ENCODE assay signal across 9 cellular contexts in genomic region chr16:57023541-57024249, GRCh38. TPM values are rescaled to one million over a fixed set of nuclear protein-coding genes. Genes with fewer than 3 reads are reported as not detected.
DNase-seq lines count a peak whose midpoint lies in the region; ATAC-seq and TF ChIP-seq lines count a peak whose summit lies in the region.
"Had no signal": no experiment of that assay in that cellular context is flagged by ENCODE, and none has a peak within 500 bp of the region (broad histone marks: within the 10 kb centered on the region; RNA-seq: fewer than 3 reads in every experiment).

No MANE protein-coding gene starts in this region.

- intact Hi-C loops in CD8-positive, alpha-beta T cell (cut with DNase I, micrococcal nuclease), result loop anchor here (1.0 to 2.0 kb wide), 4 partner anchors 9 to 18 kb away; no protein-coding TSS in a partner anchor

- H3K4me3 Mint-ChIP-seq in CD8-positive, alpha-beta T cell, result peak overlapping the region; percentile 67
- no peak overlapping the region for H3K4me3 Mint-ChIP-seq in activated naive CD8-positive, alpha-beta T cell treated with anti-CD3 and anti-CD28 coated beads, Interleukin-2, amount 50 U/mL, for 24 hours
- no peak overlapping the region for H3K4me3 Mint-ChIP-seq in chondrocyte (ENCODE audit: unreplicated experiment)

- peaks cover 93% of the 10 kb centered on the region for H3K4me1 ChIP-seq in CD8-positive, alpha-beta T cell (ENCODE audit: insufficient read depth, low read length)

- CTCF ChIA-PET in CD8-positive, alpha-beta T cell (lab: Charles Lee), result interaction anchor here (1.0 to 7.7 kb wide), 10 partner anchors 9 to 60 kb away, joined by 3 to 64 read pairs (median 6); partner anchors contain the start of gene CETP
- CTCF ChIA-PET in RWPE1 (lab: Yijun Ruan, JAX), result no interaction called here

- no peaks in the 10 kb centered on the region for H3K27me3 ChIP-seq in CD8-positive, alpha-beta T cell (ENCODE audit: insufficient read depth, low read length)

- peaks cover 38% of the 10 kb centered on the region for H3K36me3 ChIP-seq in CD8-positive, alpha-beta T cell (ENCODE audit: insufficient read depth, low read length)

- H3K4me1 Mint-ChIP-seq in CD8-positive, alpha-beta T cell (ENCODE audit: low read depth), result peaks cover 93% of the 10 kb centered on the region
- peaks cover 84% of the 10 kb centered on the region for H3K4me1 Mint-ChIP-seq in activated naive CD8-positive, alpha-beta T cell treated with anti-CD3 and anti-CD28 coated beads, Interleukin-2, amount 50 U/mL, for 24 hours
- H3K4me1 Mint-ChIP-seq in chondrocyte (ENCODE audit: low read depth), result no peaks in the 10 kb centered on the region

- H3K27ac ChIP-seq in CD8-positive, alpha-beta T cell (ENCODE audit: low read depth, low read length), result no peak overlapping the region
- H3K27ac ChIP-seq in RWPE1, result no peak overlapping the region

- peak; percentile 86 for ATAC-seq in CD8-positive, alpha-beta T cell
- peak; percentile 80 for ATAC-seq in activated naive CD8-positive, alpha-beta T cell treated with anti-CD3 and anti-CD28 coated beads, Interleukin-2, amount 50 U/mL, for 24 hours
- ATAC-seq: K562 had no signal

- TF ChIP-seq CTCF in CD8-positive, alpha-beta T cell (IDR thresholded peaks at IDR 0.05), result no peak
- TF ChIP-seq CTCF in chondrocyte (IDR thresholded peaks at IDR 0.05), result no peak
- no peak for TF ChIP-seq CTCF in RWPE1 (conservative IDR thresholded peaks at IDR 0.05; ENCODE audit: low read depth)

- H3K9me3 Mint-ChIP-seq in CD8-positive, alpha-beta T cell, result no peaks in the 10 kb centered on the region
- no peaks in the 10 kb centered on the region for H3K9me3 Mint-ChIP-seq in activated naive CD8-positive, alpha-beta T cell treated with anti-CD3 and anti-CD28 coated beads, Interleukin-2, amount 50 U/mL, for 24 hours
- no peaks in the 10 kb centered on the region for H3K9me3 Mint-ChIP-seq in chondrocyte (ENCODE audit: low read depth)

- peak overlapping the region; percentile 34 for H3K4me3 ChIP-seq in CD8-positive, alpha-beta T cell (ENCODE audit: low read depth, low read length)
- H3K4me3 ChIP-seq: K562 had no signal

- peaks cover 93% of the 10 kb centered on the region for H3K36me3 Mint-ChIP-seq in CD8-positive, alpha-beta T cell
- H3K36me3 Mint-ChIP-seq in activated naive CD8-positive, alpha-beta T cell treated with anti-CD3 and anti-CD28 coated beads, Interleukin-2, amount 50 U/mL, for 24 hours (ENCODE audit: low read depth), result peaks cover 72% of the 10 kb centered on the region
- H3K36me3 Mint-ChIP-seq in chondrocyte (ENCODE audit: low read depth), result peaks cover 10% of the 10 kb centered on the region

- POLR2A ChIA-PET in CD8-positive, alpha-beta T cell (lab: Charles Lee), result interaction anchor here (0.8 to 7.3 kb wide), 14 partner anchors 8 to 92 kb away, joined by 3 to 86 read pairs (median 5); partner anchors contain the start of genes HERPUD1 and NLRC5
- POLR2A ChIA-PET in RWPE1 (lab: Yijun Ruan, JAX; ENCODE audit: low non-redundant PET), result no interaction called here

- no peaks in the 10 kb centered on the region for H3K9me3 ChIP-seq in CD8-positive, alpha-beta T cell (ENCODE audit: low read length)

- peak; percentile 54 to 89 (median 83) for DNase-seq in CD8-positive, alpha-beta T cell
- peak; percentile 60 to 67 for DNase-seq in activated CD8-positive, alpha-beta memory T cell treated with anti-CD3 and anti-CD28 coated beads for 4 hours (ENCODE audit: low read depth in 2 of 2)
- peak; percentile 82 for DNase-seq in activated naive CD8-positive, alpha-beta T cell treated with anti-CD3 and anti-CD28 coated beads, Interleukin-2, amount 50 U/mL, for 24 hours
- DNase-seq in stimulated activated CD4-positive, alpha-beta T cell treated with anti-CD3 and anti-CD28 coated beads, Interleukin-4, amount 100 ng/mL, for 48 hours (ENCODE audit: low read depth in 2 of 2), result peak; percentile 38 to 67
- DNase-seq in GOT3 (lab: John Stamatoyannopoulos, UW) (no peak), chondrocyte (ENCODE audit: low spot score) (no peak), DMS153 treated with DMSO at 0.1 percent for 48 hours (lab: John Stamatoyannopoulos, UW; ENCODE audit: unreplicated experiment) (no peak), RWPE1 (ENCODE audit: low spot score) (no peak)

- H3K27ac Mint-ChIP-seq in CD8-positive, alpha-beta T cell, result peak overlapping the region; percentile 89
- peak overlapping the region; percentile 84 for H3K27ac Mint-ChIP-seq in activated naive CD8-positive, alpha-beta T cell treated with anti-CD3 and anti-CD28 coated beads, Interleukin-2, amount 50 U/mL, for 24 hours
- no peak overlapping the region for H3K27ac Mint-ChIP-seq in chondrocyte (ENCODE audit: unreplicated experiment)

- H3K27me3 Mint-ChIP-seq in CD8-positive, alpha-beta T cell (ENCODE audit: low read depth), result no peaks in the 10 kb centered on the region
- no peaks in the 10 kb centered on the region for H3K27me3 Mint-ChIP-seq in activated naive CD8-positive, alpha-beta T cell treated with anti-CD3 and anti-CD28 coated beads, Interleukin-2, amount 50 U/mL, for 24 hours
- no peaks in the 10 kb centered on the region for H3K27me3 Mint-ChIP-seq in chondrocyte (ENCODE audit: low read depth)

RNA-seq across cellular contexts. Expression of gene NLRC5, which starts 34.3 kb away (rescaled TPM):
- 100 to 1,000 TPM; 670 to 690 TPM for total RNA-seq in CD8-positive, alpha-beta T cell
- 6.3 to 10.7 TPM (median 6.6 TPM) in 3 replicates for total RNA-seq in chondrocyte

Comparison
In these comparisons a context has a peak if more than half of its experiments do, and no peak if none do; other contexts are left out.
1. DNase-seq: peak in CD8-positive, alpha-beta T cell (7 of 7), activated CD8-positive, alpha-beta memory T cell treated with anti-CD3 and anti-CD28 coated beads for 4 hours (2 of 2), activated naive CD8-positive, alpha-beta T cell treated with anti-CD3 and anti-CD28 coated beads, Interleukin-2, amount 50 U/mL, for 24 hours (single experiment) and stimulated activated CD4-positive, alpha-beta T cell treated with anti-CD3 and anti-CD28 coated beads, Interleukin-4, amount 100 ng/mL, for 48 hours (2 of 2); none in GOT3 (single experiment), chondrocyte (single experiment), DMS153 treated with DMSO at 0.1 percent for 48 hours (single experiment) and RWPE1 (single experiment).
2. RNA of gene NLRC5, which starts 34.3 kb away (total RNA-seq): 670 to 690 TPM in CD8-positive, alpha-beta T cell; 6.3 to 10.7 TPM in chondrocyte; every median in the first group is over 10 times any median in the second.